In the genomic region with DNA sequence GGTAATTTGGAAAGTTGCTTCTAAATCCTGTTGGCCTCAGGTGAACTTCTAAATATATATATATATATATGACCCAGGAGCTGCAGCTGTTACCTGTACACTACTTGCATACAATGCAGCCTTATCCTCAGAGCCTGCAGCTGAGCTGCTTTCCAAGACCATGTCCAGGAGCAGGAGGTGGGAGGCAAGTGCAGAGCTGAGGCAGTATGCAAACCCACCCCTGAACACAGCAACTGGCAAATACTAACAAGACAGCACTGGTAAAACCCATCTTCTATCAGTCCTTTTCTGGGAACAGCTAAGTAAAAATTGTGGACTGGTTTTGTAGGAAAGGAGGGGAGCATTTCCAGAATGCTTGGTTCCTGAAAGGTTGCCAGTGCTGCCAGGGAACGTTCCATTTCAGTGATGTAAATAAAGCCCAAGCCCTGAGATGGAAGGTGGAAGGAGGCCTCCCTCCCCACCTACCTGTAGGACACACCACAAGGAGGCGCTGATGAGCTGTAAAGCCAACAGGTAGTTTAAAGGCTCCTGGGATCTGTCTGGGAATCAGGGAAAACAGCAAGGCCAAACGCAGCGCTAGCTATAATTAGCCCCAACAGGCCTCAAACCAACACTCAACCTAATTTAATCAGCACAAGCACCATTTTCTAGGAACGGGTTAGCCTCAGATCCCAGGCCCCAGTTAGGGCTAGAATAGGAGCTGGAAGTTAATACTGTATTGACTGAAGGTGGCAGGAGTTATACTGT, we compare ENCODE assay signal across 1 cellular context.
TF ChIP-seq lines count a peak whose summit lies in the region.

No MANE protein-coding gene starts in this region.

TF ChIP-seq in HEK293, 187 proteins besides CTCF, POLR2A, EP300 and RAD21 (continued from another document):
- TF ChIP-seq KLF10 (tag by site-specific recombination; IDR thresholded peaks at IDR 0.05) (no peak), PRDM1 (tag by site-specific recombination; IDR thresholded peaks at IDR 0.05) (0 out of 2 replicates have a peak, but pooled peaks have one; percentile 8), ZNF132 (tag by site-specific recombination; IDR thresholded peaks at IDR 0.05; ENCODE audit: borderline replicate concordance) (no peak)
- TF ChIP-seq, protein P1, sequence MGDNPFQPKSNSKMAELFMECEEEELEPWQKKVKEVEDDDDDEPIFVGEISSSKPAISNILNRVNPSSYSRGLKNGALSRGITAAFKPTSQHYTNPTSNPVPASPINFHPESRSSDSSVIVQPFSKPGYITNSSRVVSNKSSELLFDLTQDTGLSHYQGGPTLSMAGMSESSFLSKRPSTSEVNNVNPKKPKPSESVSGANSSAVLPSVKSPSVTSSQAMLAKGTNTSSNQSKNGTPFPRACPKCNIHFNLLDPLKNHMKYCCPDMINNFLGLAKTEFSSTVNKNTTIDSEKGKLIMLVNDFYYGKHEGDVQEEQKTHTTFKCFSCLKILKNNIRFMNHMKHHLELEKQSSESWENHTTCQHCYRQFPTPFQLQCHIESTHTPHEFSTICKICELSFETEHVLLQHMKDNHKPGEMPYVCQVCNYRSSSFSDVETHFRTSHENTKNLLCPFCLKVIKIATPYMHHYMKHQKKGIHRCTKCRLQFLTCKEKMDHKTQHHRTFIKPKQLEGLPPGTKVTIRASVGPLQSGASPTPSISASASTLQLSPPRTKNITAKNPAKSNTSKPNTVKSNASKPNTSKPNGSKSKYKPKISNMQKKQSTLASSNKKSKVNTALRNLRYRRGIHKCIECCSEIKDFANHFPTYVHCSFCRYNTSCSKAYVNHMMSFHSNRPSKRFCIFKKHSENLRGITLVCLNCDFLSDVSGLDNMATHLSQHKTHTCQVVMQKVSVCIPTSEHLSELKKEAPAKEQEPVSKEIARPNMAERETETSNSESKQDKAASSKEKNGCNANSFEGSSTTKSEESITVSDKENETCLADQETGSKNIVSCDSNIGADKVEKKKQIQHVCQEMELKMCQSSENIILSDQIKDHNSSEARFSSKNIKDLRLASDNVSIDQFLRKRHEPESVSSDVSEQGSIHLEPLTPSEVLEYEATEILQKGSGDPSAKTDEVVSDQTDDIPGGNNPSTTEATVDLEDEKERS (tag by site-specific recombination; IDR thresholded peaks at IDR 0.05) = no peak
TF ChIP-seq in HEK293: peak in this region for 27.
